In the genomic region with DNA sequence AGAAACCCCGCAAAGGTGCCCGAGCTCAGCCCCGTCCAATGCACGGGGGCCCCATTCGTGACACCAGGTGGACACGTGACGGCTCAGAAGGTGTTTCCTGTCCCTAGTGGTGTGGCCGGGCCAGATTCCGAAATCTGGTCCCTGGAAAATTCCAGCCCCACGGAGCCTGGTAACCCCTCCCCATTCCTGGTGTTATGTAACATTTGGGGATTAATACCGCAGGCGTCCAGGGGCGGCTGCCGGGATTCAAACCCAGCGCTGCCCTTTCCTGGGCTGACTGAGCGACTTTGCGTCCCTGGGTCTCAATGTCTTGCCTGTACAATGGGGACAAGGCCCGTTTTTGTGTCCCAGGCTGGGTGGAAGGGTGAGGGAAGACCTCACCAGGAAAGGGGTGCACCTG, we compare ENCODE assay signal across 29 cellular contexts. TPM values are rescaled to one million over a fixed set of nuclear protein-coding genes. Genes with fewer than 3 reads are reported as not detected.
A peak's percentile ranks its signal among the peaks of the same experiment; 100 is the strongest.
DNase-seq lines count a peak whose midpoint lies in the region; ATAC-seq, FAIRE-seq and TF ChIP-seq lines count a peak whose summit lies in the region.
"Had no signal": no experiment of that assay in that cellular context is flagged by ENCODE, and none has a peak within 500 bp of the region (broad histone marks: within the 10 kb centered on the region; RNA-seq: fewer than 3 reads in every experiment).

No MANE protein-coding gene starts in this region.

- no peak overlapping the region for H3K4me2 ChIP-seq in K562 (ENCODE audit: insufficient read depth, low read length)
- H3K4me2 ChIP-seq: A549 had no signal

- no peak for TF ChIP-seq RAD21 in K562 (CRISPR knock-in tag; conservative IDR thresholded peaks at IDR 0.05 in 1 of 2, IDR thresholded peaks at IDR 0.05 in 1 of 2)

- H4K20me1 ChIP-seq in K562 (replicated peaks; ENCODE audit: control insufficient read depth, insufficient read depth, low read length), result peaks cover 11% of the 10 kb centered on the region

- H3K27ac ChIP-seq in HEK293 (ENCODE audit: extremely low read depth, low read depth, low read length), result no peak overlapping the region
- no peak overlapping the region for H3K27ac ChIP-seq in K562 (ENCODE audit: extremely low read depth, low read depth, low read length)
- peak overlapping the region; percentile 88 for H3K27ac ChIP-seq in vagina
- no peak overlapping the region for H3K27ac ChIP-seq in A673 (ENCODE audit: low read depth, low read length, poor library complexity, severe bottlenecking)
- H3K27ac ChIP-seq: A549, C4-2B had no signal

- H3K36me3 ChIP-seq in HEK293 (ENCODE audit: control insufficient read depth in 2 of 2, insufficient read depth in 1 of 2, low read length in 2 of 2) (no peaks in the 10 kb centered on the region), K562 (ENCODE audit: control insufficient read depth, insufficient read depth, low read length) (no peaks in the 10 kb centered on the region), vagina (no peaks in the 10 kb centered on the region), A673 (ENCODE audit: insufficient read depth, low read length, poor library complexity, severe bottlenecking) (no peaks in the 10 kb centered on the region)
- H3K36me3 ChIP-seq: MG63 had no signal

- in situ Hi-C loops in K562 (cut with MboI), result no loop called here

- DNase-seq in K562 (ENCODE audit: extremely low read depth in 1 of 4, low spot score in 3 of 4), result no peak
- peak; percentile 7 for DNase-seq in iPS-NIHi11 (ENCODE audit: low spot score)
- DNase-seq in vagina (ENCODE audit: extremely low spot score in 2 of 2), result no peak
- DNase-seq in A673 (ENCODE audit: low spot score), result no peak
- DNase-seq in SKM-1 (lab: John Stamatoyannopoulos, UW; ENCODE audit: unreplicated experiment), result no peak
- no peak for DNase-seq in activated CD4-positive, alpha-beta T cell treated with anti-CD3 and anti-CD28 coated beads for 48 hours
- DNase-seq: Caco-2; CD8-positive, alpha-beta T cell; GDM1; KG1; MG63; NCI-H1105 treated with DMSO at 0.1 percent for 48 hours; NCI-H146; NCI-H1930; NCI-H2107; NCI-H446; NCI-H524 treated with DMSO at 0.1 percent for 48 hours; NCI-H774; PC-3; RPMI8226; SHP77 had no signal

- H3K79me2 ChIP-seq in K562 (ENCODE audit: control insufficient read depth, insufficient read depth, low read length), result no peaks in the 10 kb centered on the region

- 32% methylated on average over 18 of the region's 18 CpGs for WGBS in K562 (ENCODE audit: insufficient coverage, low coverage, missing lambda C conversion rate)

- H3K27me3 ChIP-seq in K562 (ENCODE audit: control insufficient read depth in 2 of 2, insufficient read depth in 2 of 2, low read length in 2 of 2) (peaks cover 11 to 28% of the 10 kb centered on the region in 2 experiments; a peak in 4 of 5 replicates), vagina (no peaks in the 10 kb centered on the region), A673 (replicated peaks; ENCODE audit: insufficient read depth, low read depth, low read length, poor library complexity) (peaks cover 28% of the 10 kb centered on the region)

- no peak overlapping the region for H3K4me3 ChIP-seq in HEK293 (ENCODE audit: low read depth, low read length)
- H3K4me3 ChIP-seq in K562, result no peak overlapping the region
- no peak overlapping the region for H3K4me3 ChIP-seq in vagina
- H3K4me3 ChIP-seq in A673 (ENCODE audit: low read depth, low read length, poor library complexity, severe bottlenecking), result no peak overlapping the region
- H3K4me3 ChIP-seq: A549, MG63 had no signal

- CTCF ChIA-PET in HEK293 (lab: Yijun Ruan, JAX), result interaction anchor here (0.9 kb wide), 1 partner anchor 304 kb away, joined by 3 read pairs; no protein-coding TSS in a partner anchor
- CTCF ChIA-PET in K562 (lab: Yijun Ruan, JAX; ENCODE audit: low intra/inter-chr PET ratio), result interaction anchor here (0.7 kb wide), 1 partner anchor 290 kb away, joined by 6 read pairs; no protein-coding TSS in a partner anchor
- CTCF ChIA-PET in A673 (lab: Charles Lee), result no interaction called here

- TF ChIP-seq POLR2A in K562 (conservative IDR thresholded peaks at IDR 0.05) (no peak), vagina (IDR thresholded peaks at IDR 0.05) (no peak)

- H3K4me1 ChIP-seq in HEK293 (ENCODE audit: control insufficient read depth, insufficient read depth, low read length), result no peaks in the 10 kb centered on the region
- peaks cover 3 to 52% of the 10 kb centered on the region in 2 experiments; a peak in 3 of 5 replicates for H3K4me1 ChIP-seq in K562 (replicated peaks in 1 of 2; ENCODE audit: control insufficient read depth in 2 of 2, insufficient read depth in 2 of 2, low read length in 2 of 2)
- peaks cover 36% of the 10 kb centered on the region for H3K4me1 ChIP-seq in vagina
- H3K4me1 ChIP-seq in A673 (ENCODE audit: insufficient read depth, low read length, poor library complexity, severe bottlenecking), result peaks cover 4% of the 10 kb centered on the region
- H3K4me1 ChIP-seq: A549, Caco-2 had no signal

- BruUV-seq in K562 (replicated peaks; lab: Mats Ljungman, UMichigan), result no TSS peak
- no TSS peak for BruUV-seq in A673 (replicated peaks; lab: Mats Ljungman, UMichigan)

- H3K9ac ChIP-seq in K562 (ENCODE audit: insufficient read depth in 1 of 2, low read depth in 2 of 2, low read length in 2 of 2), result no peak overlapping the region

- H3K9me1 ChIP-seq in K562 (ENCODE audit: control insufficient read depth, insufficient read depth, low read length), result no peaks in the 10 kb centered on the region

- no peak for ATAC-seq in K562
- ATAC-seq: CD8-positive, alpha-beta T cell; PC-3 had no signal

- H2AFZ ChIP-seq in K562 (ENCODE audit: low read depth, low read length), result no peak overlapping the region

- FAIRE-seq in K562 (lab: Jason Lieb, UNC), result no peak
- FAIRE-seq: A549, GM12891, GM19239, H54 had no signal

- POLR2A ChIA-PET in HEK293 (lab: Yijun Ruan, JAX), result interaction anchor here (1.0 kb wide), 1 partner anchor 77 kb away, joined by 7 read pairs; no protein-coding TSS in a partner anchor
- POLR2A ChIA-PET in K562 (lab: Yijun Ruan, JAX), result interaction anchor here (0.8 kb wide), 1 partner anchor 41 kb away, joined by 4 read pairs; no protein-coding TSS in a partner anchor
- POLR2A ChIA-PET in A673 (lab: Charles Lee; ENCODE audit: low non-redundant PET), result interaction anchor here (0.6 kb wide), 1 partner anchor 254 kb away, joined by 3 read pairs; the partner anchor contains the start of gene CIRBP

- no peak for TF ChIP-seq CTCF in HEK293 (tag by site-specific recombination; IDR thresholded peaks at IDR 0.05)
- no peak for TF ChIP-seq CTCF in K562 (IDR thresholded peaks at IDR 0.05 in 2 of 3, conservative IDR thresholded peaks at IDR 0.05 in 1 of 3; ENCODE audit: insufficient read depth in 2 of 3, low read depth in 1 of 3, low read length in 3 of 3)
- TF ChIP-seq CTCF in vagina (IDR thresholded peaks at IDR 0.05), result no peak
- TF ChIP-seq CTCF in A673 (conservative IDR thresholded peaks at IDR 0.05; ENCODE audit: low read depth, low read length), result no peak

- no peak for TF ChIP-seq EP300 in K562 (IDR thresholded peaks at IDR 0.05; ENCODE audit: low read length)

- intact Hi-C loops in K562 (cut with micrococcal nuclease) (no loop called here), vagina (cut with DNase I) (no loop called here), A673 (cut with micrococcal nuclease; ENCODE audit: unreplicated experiment) (no loop called here)

- no peaks in the 10 kb centered on the region for H3K9me3 ChIP-seq in HEK293 (ENCODE audit: control insufficient read depth, insufficient read depth, low read depth, low read length)
- no peaks in the 10 kb centered on the region for H3K9me3 ChIP-seq in K562 (replicated peaks; ENCODE audit: control insufficient read depth, insufficient read depth, low read depth, low read length)
- no peaks in the 10 kb centered on the region for H3K9me3 ChIP-seq in vagina
- H3K9me3 ChIP-seq in A673 (ENCODE audit: low read depth, low read length, poor library complexity, severe bottlenecking), result no peaks in the 10 kb centered on the region
- H3K9me3 ChIP-seq: A549, Caco-2, MG63 had no signal

RNA-seq across cellular contexts. Expression of gene PLK5, which starts 1.0 kb away (rescaled TPM):
- total RNA-seq in K562 (2011; cell fraction: chromatin; rRNA removed; ENCODE audit: low replicate concordance), result 0.25 and 1.2 TPM in 2 replicates
- total RNA-seq in K562 (2011; cell fraction: nucleolus; rRNA removed), result 0.53 and 0.83 TPM in 2 replicates
- total RNA-seq in K562 (2011; cell fraction: nucleoplasm; rRNA removed), result 0.44 and 0.53 TPM in 2 replicates
- total RNA-seq in K562 (2014; rRNA removed), result 0.12 and 0.23 TPM in 2 replicates
- not detected in 2 replicates for total RNA-seq in K562 (2014; rRNA removed; fragmentation: Illumina TruSeq; extraction: Trizol)
- not detected in 2 replicates for total RNA-seq in K562 (2015; rRNA removed; fragmentation: Illumina TruSeq; extraction: Trizol)
- 0.16 TPM in 1 of 2 replicates, not detected in the other for total RNA-seq in K562 (2021)
- 0.04 and 0.08 TPM in 2 replicates for polyA plus RNA-seq in K562 (2011; rRNA removed)
- 0.06 and 0.16 TPM in 2 replicates for polyA plus RNA-seq in K562 (2011; cell fraction: cytosol; rRNA removed)
- polyA plus RNA-seq in K562 (2011; cell fraction: nucleus; rRNA removed), result 0.81 and 1.6 TPM in 2 replicates
- 0.08 TPM in 1 of 2 replicates, not detected in the other for polyA plus RNA-seq in K562 (2012)
- not detected in 2 replicates for polyA plus RNA-seq in K562 (2014; fragmentation: Illumina TruSeq; extraction: Trizol)
- polyA plus RNA-seq in K562 (2014; fragmentation: Nextera tagmentation; extraction: Ambion mirVana), result not detected
- polyA plus RNA-seq in K562 (2014; rRNA removed), result 0.07 and 0.27 TPM in 2 replicates
- polyA minus RNA-seq in K562 (2011; rRNA and poly(A)+ RNA removed), result not detected in 2 replicates
- not detected in 2 replicates for polyA minus RNA-seq in K562 (2011; cell fraction: cytosol; rRNA and poly(A)+ RNA removed)
- 0.67 TPM in 2 replicates for polyA minus RNA-seq in K562 (2011; cell fraction: nucleus; rRNA and poly(A)+ RNA removed)
- total RNA-seq in vagina, result 0.49 TPM
- total RNA-seq in A673 (2021), result not detected in 2 replicates
- total RNA-seq: Caco-2; CD8-positive, alpha-beta T cell; HT-29; PC-3; SK-MEL-5 had no signal
- polyA plus RNA-seq: A549 had no signal

RNA-seq across cellular contexts. Expression of gene ADAMTSL5, which starts 10.0 kb away (rescaled TPM):
- 12.1 and 28.8 TPM in 2 replicates for total RNA-seq in K562 (2011; cell fraction: chromatin; rRNA removed; ENCODE audit: low replicate concordance)
- total RNA-seq in K562 (2011; cell fraction: nucleolus; rRNA removed), result 14.1 and 17.5 TPM in 2 replicates
- total RNA-seq in K562 (2011; cell fraction: nucleoplasm; rRNA removed), result 11.6 and 15.2 TPM in 2 replicates
- total RNA-seq in K562 (2014; rRNA removed) (3.0 and 4.7 TPM in 2 replicates), K562 (2014; rRNA removed; fragmentation: Illumina TruSeq; extraction: Trizol) (1.2 and 1.8 TPM in 2 replicates), K562 (2015; rRNA removed; fragmentation: Illumina TruSeq; extraction: Trizol) (2.0 and 2.8 TPM in 2 replicates), K562 (2021) (9.4 and 11.6 TPM in 2 replicates), vagina (22.6 TPM), A673 (2021) (0.59 and 0.86 TPM in 2 replicates)
- polyA plus RNA-seq in K562 (2011; rRNA removed) (4.4 and 6.3 TPM in 2 replicates), K562 (2014; fragmentation: Illumina TruSeq; extraction: Trizol) (4.1 and 5.0 TPM in 2 replicates), K562 (2014; fragmentation: Nextera tagmentation; extraction: Ambion mirVana) (1 to 10 TPM; 1.0 to 1.3 TPM), K562 (2014; rRNA removed) (8.4 and 9.8 TPM in 2 replicates)
- 7.7 and 18.9 TPM in 2 replicates for polyA plus RNA-seq in K562 (2011; cell fraction: cytosol; rRNA removed)
- 18.1 and 35.5 TPM in 2 replicates for polyA plus RNA-seq in K562 (2011; cell fraction: nucleus; rRNA removed)
- 7.6 and 10.3 TPM in 2 replicates for polyA plus RNA-seq in K562 (2012)
- 1.6 and 2.7 TPM in 2 replicates for polyA minus RNA-seq in K562 (2011; rRNA and poly(A)+ RNA removed)
- polyA minus RNA-seq in K562 (2011; cell fraction: cytosol; rRNA and poly(A)+ RNA removed), result 5.6 and 15.1 TPM in 2 replicates
- polyA minus RNA-seq in K562 (2011; cell fraction: nucleus; rRNA and poly(A)+ RNA removed), result 3.1 and 4.4 TPM in 2 replicates

RNA-seq across cellular contexts. Expression of gene REEP6, which starts 31.9 kb away (rescaled TPM):
- 24.8 and 67.6 TPM in 2 replicates for total RNA-seq in K562 (2011; cell fraction: chromatin; rRNA removed; ENCODE audit: low replicate concordance)
- total RNA-seq in K562 (2011; cell fraction: nucleolus; rRNA removed), result 113 and 120 TPM in 2 replicates
- 64.9 and 67.3 TPM in 2 replicates for total RNA-seq in K562 (2011; cell fraction: nucleoplasm; rRNA removed)
- total RNA-seq in K562 (2014; rRNA removed) (22.1 and 31.4 TPM in 2 replicates), K562 (2014; rRNA removed; fragmentation: Illumina TruSeq; extraction: Trizol) (5.7 and 7.8 TPM in 2 replicates), K562 (2015; rRNA removed; fragmentation: Illumina TruSeq; extraction: Trizol) (12.2 and 14.5 TPM in 2 replicates), K562 (2021) (64.2 and 66.3 TPM in 2 replicates), vagina (6.1 TPM), A673 (2021) (4.7 and 6.8 TPM in 2 replicates)
- polyA plus RNA-seq in K562 (2011; rRNA removed) (18.4 and 36.3 TPM in 2 replicates), K562 (2014; fragmentation: Illumina TruSeq; extraction: Trizol) (12.7 and 36.9 TPM in 2 replicates), K562 (2014; fragmentation: Nextera tagmentation; extraction: Ambion mirVana) (1 to 10 TPM; 1.2 to 1.9 TPM), K562 (2014; rRNA removed) (31.8 and 34.1 TPM in 2 replicates)
- polyA plus RNA-seq in K562 (2011; cell fraction: cytosol; rRNA removed), result 26.8 and 94.4 TPM in 2 replicates
- polyA plus RNA-seq in K562 (2011; cell fraction: nucleus; rRNA removed), result 24.1 and 41.5 TPM in 2 replicates
- 43.3 and 57.4 TPM in 2 replicates for polyA plus RNA-seq in K562 (2012)
- 11.2 and 16.1 TPM in 2 replicates for polyA minus RNA-seq in K562 (2011; rRNA and poly(A)+ RNA removed)
- 42.9 and 55.0 TPM in 2 replicates for polyA minus RNA-seq in K562 (2011; cell fraction: cytosol; rRNA and poly(A)+ RNA removed)
- polyA minus RNA-seq in K562 (2011; cell fraction: nucleus; rRNA and poly(A)+ RNA removed), result 9.6 and 11.7 TPM in 2 replicates

RNA-seq across cellular contexts. Expression of gene PCSK4, which starts 32.7 kb away (rescaled TPM):
- 10.1 and 40.2 TPM in 2 replicates for total RNA-seq in K562 (2011; cell fraction: chromatin; rRNA removed; ENCODE audit: low replicate concordance)
- total RNA-seq in K562 (2011; cell fraction: nucleolus; rRNA removed), result 32.6 and 34.9 TPM in 2 replicates
- 10.8 and 20.5 TPM in 2 replicates for total RNA-seq in K562 (2011; cell fraction: nucleoplasm; rRNA removed)
- 2.2 and 3.4 TPM in 2 replicates for total RNA-seq in K562 (2014; rRNA removed)
- 0.29 TPM in 2 replicates for total RNA-seq in K562 (2014; rRNA removed; fragmentation: Illumina TruSeq; extraction: Trizol)
- 1.2 and 1.5 TPM in 2 replicates for total RNA-seq in K562 (2015; rRNA removed; fragmentation: Illumina TruSeq; extraction: Trizol)
- 5.7 and 7.0 TPM in 2 replicates for total RNA-seq in K562 (2021)
- 2.7 and 5.1 TPM in 2 replicates for polyA plus RNA-seq in K562 (2011; rRNA removed)
- polyA plus RNA-seq in K562 (2011; cell fraction: cytosol; rRNA removed), result 2.9 and 4.0 TPM in 2 replicates
- polyA plus RNA-seq in K562 (2011; cell fraction: nucleus; rRNA removed), result 56.5 and 86.1 TPM in 2 replicates
- polyA plus RNA-seq in K562 (2012), result 6.2 and 8.3 TPM in 2 replicates
- polyA plus RNA-seq in K562 (2014; fragmentation: Illumina TruSeq; extraction: Trizol), result 0.85 and 2.2 TPM in 2 replicates
- under 1 TPM in 1 of 2 experiments, not detected in 1; 0.01 TPM for polyA plus RNA-seq in K562 (2014; fragmentation: Nextera tagmentation; extraction: Ambion mirVana)
- polyA plus RNA-seq in K562 (2014; rRNA removed), result 4.8 and 9.1 TPM in 2 replicates
- 0.35 and 0.60 TPM in 2 replicates for polyA minus RNA-seq in K562 (2011; rRNA and poly(A)+ RNA removed)
- 1.9 and 8.5 TPM in 2 replicates for polyA minus RNA-seq in K562 (2011; cell fraction: cytosol; rRNA and poly(A)+ RNA removed)
- polyA minus RNA-seq in K562 (2011; cell fraction: nucleus; rRNA and poly(A)+ RNA removed), result 10.0 and 12.4 TPM in 2 replicates
- total RNA-seq in vagina, result 5.4 TPM
- 7.2 and 11.1 TPM in 2 replicates for total RNA-seq in A673 (2021)

RNA-seq across cellular contexts. Expression of gene C19orf25, which starts 43.8 kb away (rescaled TPM):
- 67.3 and 231 TPM in 2 replicates for total RNA-seq in K562 (2011; cell fraction: chromatin; rRNA removed; ENCODE audit: low replicate concordance)
- total RNA-seq in K562 (2011; cell fraction: nucleolus; rRNA removed), result 138 and 165 TPM in 2 replicates
- total RNA-seq in K562 (2011; cell fraction: nucleoplasm; rRNA removed), result 70.2 and 72.2 TPM in 2 replicates
- total RNA-seq in K562 (2014; rRNA removed) (79.4 and 86.1 TPM in 2 replicates), K562 (2014; rRNA removed; fragmentation: Illumina TruSeq; extraction: Trizol) (6.5 and 9.6 TPM in 2 replicates), K562 (2015; rRNA removed; fragmentation: Illumina TruSeq; extraction: Trizol) (40.6 and 42.3 TPM in 2 replicates), K562 (2021) (68.3 and 73.1 TPM in 2 replicates), vagina (25.0 TPM), A673 (2021) (35.0 and 37.1 TPM in 2 replicates)
- polyA plus RNA-seq in K562 (2011; rRNA removed) (25.3 and 27.6 TPM in 2 replicates), K562 (2014; fragmentation: Illumina TruSeq; extraction: Trizol) (36.1 and 45.1 TPM in 2 replicates), K562 (2014; fragmentation: Nextera tagmentation; extraction: Ambion mirVana) (1 to 10 TPM in 1 of 2 experiments, under 1 TPM in 1; 0.79 to 4.5 TPM), K562 (2014; rRNA removed) (96.0 TPM in 2 replicates)
- 55.4 and 125 TPM in 2 replicates for polyA plus RNA-seq in K562 (2011; cell fraction: cytosol; rRNA removed)
- polyA plus RNA-seq in K562 (2011; cell fraction: nucleus; rRNA removed), result 35.5 and 63.8 TPM in 2 replicates
- polyA plus RNA-seq in K562 (2012), result 46.1 and 46.4 TPM in 2 replicates
- 2.2 and 6.5 TPM in 2 replicates for polyA minus RNA-seq in K562 (2011; rRNA and poly(A)+ RNA removed)
- polyA minus RNA-seq in K562 (2011; cell fraction: cytosol; rRNA and poly(A)+ RNA removed), result 21.9 and 26.5 TPM in 2 replicates
- 18.2 and 20.3 TPM in 2 replicates for polyA minus RNA-seq in K562 (2011; cell fraction: nucleus; rRNA and poly(A)+ RNA removed)

Comparison
In these comparisons a context has a peak if more than half of its experiments do, and no peak if none do; other contexts are left out.
1. Of the 44 proteins assayed by ChIP-seq in both K562 and HEK293: peak only in K562: none; only in HEK293: ZBTB8A; in both: none; in neither: 43.